Comparison of ENCODE assay signal across 13 cellular contexts in the genomic region with DNA sequence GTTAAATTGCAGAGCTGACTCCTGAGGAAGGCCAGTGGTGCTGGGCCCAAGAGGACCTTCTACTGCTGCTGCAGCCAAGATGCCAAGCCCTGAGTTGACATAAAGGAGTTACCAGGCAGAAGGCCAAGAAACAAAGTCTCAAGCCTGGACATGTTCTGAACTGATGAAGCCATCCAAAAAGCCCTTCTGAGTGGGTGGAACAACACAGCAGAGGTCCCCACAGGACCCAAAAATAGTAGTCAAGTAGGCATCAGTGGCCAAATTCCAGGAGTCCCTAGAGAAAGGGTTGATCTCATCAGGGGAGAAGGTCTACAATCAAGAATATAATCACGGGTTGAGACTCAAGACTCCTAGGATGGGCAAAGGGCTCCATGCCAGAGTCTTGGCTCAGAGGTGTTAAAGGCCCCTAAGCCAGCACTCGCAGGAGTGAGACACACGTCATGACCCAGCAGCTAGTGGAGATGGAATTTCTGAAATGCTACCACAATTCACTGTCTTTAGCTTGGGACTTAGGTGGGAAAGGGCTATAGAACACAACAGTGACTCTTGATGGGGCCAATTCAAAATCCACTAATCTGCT.
DNase-seq lines count a peak whose midpoint lies in the region; ATAC-seq and TF ChIP-seq lines count a peak whose summit lies in the region.
"Had no signal": no experiment of that assay in that cellular context is flagged by ENCODE, and none has a peak within 500 bp of the region (broad histone marks: within the 10 kb centered on the region; RNA-seq: fewer than 3 reads in every experiment).

No MANE protein-coding gene starts in this region.

- H3K9me3 ChIP-seq in HEK293 (ENCODE audit: control insufficient read depth, insufficient read depth, low read depth, low read length) (no peaks in the 10 kb centered on the region), right cardiac atrium (ENCODE audit: control insufficient read depth, low read length) (no peaks in the 10 kb centered on the region), HAP-1 (no peaks in the 10 kb centered on the region)
- H3K9me3 ChIP-seq: adrenal gland, BLaER1, esophagus muscularis mucosa had no signal

- no peaks in the 10 kb centered on the region for H3K4me1 ChIP-seq in HEK293 (ENCODE audit: control insufficient read depth, insufficient read depth, low read length)
- peaks cover 6% of the 10 kb centered on the region for H3K4me1 ChIP-seq in right cardiac atrium (ENCODE audit: control insufficient read depth, insufficient read depth, low read length)
- peaks cover 6% of the 10 kb centered on the region; the same call in 1 of the 2 replicates for H3K4me1 ChIP-seq in HAP-1
- H3K4me1 ChIP-seq: adrenal gland, BLaER1 had no signal

- H3K4me1 Mint-ChIP-seq in CD14-positive monocyte (no peaks in the 10 kb centered on the region), immature natural killer cell (no peaks in the 10 kb centered on the region)
- H3K4me1 Mint-ChIP-seq: mesothelial cell of epicardium had no signal

- H3K27me3 Mint-ChIP-seq in CD14-positive monocyte (ENCODE audit: low read depth in 3 of 3) (peaks cover 0 to 2% (median 0%) of the 10 kb centered on the region in 3 donors), immature natural killer cell (ENCODE audit: low read depth in 3 of 3) (peaks cover 0 to 2% (median 0%) of the 10 kb centered on the region in 3 donors)

- 29% methylated on average over 3 of the region's 3 CpGs for WGBS in right cardiac atrium

- TF ChIP-seq CTCF in 22Rv1 (IDR thresholded peaks at IDR 0.05) = no peak
- TF ChIP-seq CTCF in HEK293 (tag by site-specific recombination; IDR thresholded peaks at IDR 0.05) = no peak
- TF ChIP-seq CTCF in astrocyte of the cerebellum (IDR thresholded peaks at IDR 0.05; ENCODE audit: low read depth, low read length, missing control alignments) = no peak
- TF ChIP-seq CTCF in CD14-positive monocyte (IDR thresholded peaks at IDR 0.05) = no peak

- no peak overlapping the region for H3K4me3 ChIP-seq in HEK293 (ENCODE audit: low read depth, low read length)
- H3K4me3 ChIP-seq in astrocyte of the cerebellum (ENCODE audit: low read depth, low read length) = no peak overlapping the region
- no peak overlapping the region for H3K4me3 ChIP-seq in right cardiac atrium (ENCODE audit: low read length)
- H3K4me3 ChIP-seq in HAP-1 = no peak overlapping the region
- H3K4me3 ChIP-seq: adrenal gland, BLaER1, esophagus muscularis mucosa had no signal

- H3K27ac ChIP-seq in 22Rv1 = peak overlapping the region; percentile 44
- no peak overlapping the region for H3K27ac ChIP-seq in HEK293 (ENCODE audit: extremely low read depth, low read depth, low read length)
- H3K27ac ChIP-seq in right cardiac atrium (ENCODE audit: low read length) = no peak overlapping the region
- H3K27ac ChIP-seq: adrenal gland, BLaER1 had no signal

- intact Hi-C loops in right cardiac atrium (cut with DNase I) = no loop called here
- intact Hi-C loops in CD14-positive monocyte (cut with micrococcal nuclease) = no loop called here

- H3K36me3 ChIP-seq in HEK293 (ENCODE audit: control insufficient read depth in 2 of 2, insufficient read depth in 1 of 2, low read length in 2 of 2) (no peaks in the 10 kb centered on the region), HAP-1 (replicated peaks) (no peaks in the 10 kb centered on the region)
- H3K36me3 ChIP-seq: adrenal gland, esophagus muscularis mucosa had no signal

- H3K27ac Mint-ChIP-seq in CD14-positive monocyte (no peak overlapping the region), immature natural killer cell (no peak overlapping the region)
- H3K27ac Mint-ChIP-seq: mesothelial cell of epicardium had no signal

- CTCF ChIA-PET in HEK293 (lab: Yijun Ruan, JAX) = interaction anchor here (1.3 kb wide), 1 partner anchor 30 kb away, joined by 5 read pairs; no protein-coding TSS in a partner anchor

- H3K4me3 Mint-ChIP-seq in CD14-positive monocyte (no peak overlapping the region), immature natural killer cell (no peak overlapping the region)
- H3K4me3 Mint-ChIP-seq: mesothelial cell of epicardium had no signal

- POLR2A ChIA-PET in HEK293 (lab: Yijun Ruan, JAX) = no interaction called here

- H3K9me3 Mint-ChIP-seq in CD14-positive monocyte (peaks cover 0 to 4% (median 0%) of the 10 kb centered on the region in 7 donors), immature natural killer cell (no peaks in the 10 kb centered on the region)

- H3K36me3 Mint-ChIP-seq in CD14-positive monocyte (no peaks in the 10 kb centered on the region), immature natural killer cell (no peaks in the 10 kb centered on the region)

- in situ Hi-C loops in astrocyte of the cerebellum (cut with HindIII; ENCODE audit: low sequenced_read_pairs) (no loop called here), HAP-1 (cut with MboI; ENCODE audit: low sequenced_read_pairs) (no loop called here)

- DNase-seq in astrocyte of the cerebellum (ENCODE audit: low read depth) (peak; percentile 86), right cardiac atrium (peak in 1 of 3 donors; percentile 71), HAP-1 (ENCODE audit: low spot score in 2 of 2) (no peak), CD14-positive monocyte (ENCODE audit: low spot score) (no peak), immature natural killer cell (no peak)
- DNase-seq: adrenal gland, NCI-H345 had no signal

- ATAC-seq in right cardiac atrium = peak; percentile 72 to 88
- no peak for ATAC-seq in HG03108 (IDR thresholded peaks at IDR 0.05; ENCODE audit: unreplicated experiment)

- no peaks in the 10 kb centered on the region for H3K27me3 ChIP-seq in right cardiac atrium (ENCODE audit: control insufficient read depth, insufficient read depth)
- no peaks in the 10 kb centered on the region for H3K27me3 ChIP-seq in HAP-1 (ENCODE audit: low read depth)
- H3K27me3 ChIP-seq: adrenal gland, BLaER1, esophagus muscularis mucosa had no signal

TF ChIP-seq in HEK293, 187 proteins besides CTCF, POLR2A, EP300 and RAD21 (continues in another document):
- peak; percentile 79 for TF ChIP-seq ZFHX2 (tag by site-specific recombination; conservative IDR thresholded peaks at IDR 0.05)
- peak; percentile 90 for TF ChIP-seq SP7 (tag by site-specific recombination; IDR thresholded peaks at IDR 0.05)
- TF ChIP-seq ZBTB48 (tag by site-specific recombination; IDR thresholded peaks at IDR 0.05) = peak; percentile 82
- TF ChIP-seq ZNF366 (tag by site-specific recombination; conservative IDR thresholded peaks at IDR 0.05) = peak; percentile 88
- TF ChIP-seq ZEB2 (tag by site-specific recombination; IDR thresholded peaks at IDR 0.05) = peak; percentile 62; the same call in 1 of the 2 replicates
- no peak for TF ChIP-seq ZNF571 (tag by site-specific recombination; IDR thresholded peaks at IDR 0.05)
- TF ChIP-seq ZNF843 (tag by site-specific recombination; IDR thresholded peaks at IDR 0.05) = 0 out of 2 replicates have a peak, but pooled peaks have one; percentile 28
- no peak for TF ChIP-seq ZNF311 (tag by site-specific recombination; IDR thresholded peaks at IDR 0.05; ENCODE audit: borderline replicate concordance)
- peak; percentile 77 for TF ChIP-seq ZNF660 (tag by site-specific recombination; IDR thresholded peaks at IDR 0.05)
- TF ChIP-seq ZNF335 (tag by site-specific recombination; conservative IDR thresholded peaks at IDR 0.05) = peak; percentile 45; the same call in 1 of the 2 replicates
- TF ChIP-seq, protein P1, sequence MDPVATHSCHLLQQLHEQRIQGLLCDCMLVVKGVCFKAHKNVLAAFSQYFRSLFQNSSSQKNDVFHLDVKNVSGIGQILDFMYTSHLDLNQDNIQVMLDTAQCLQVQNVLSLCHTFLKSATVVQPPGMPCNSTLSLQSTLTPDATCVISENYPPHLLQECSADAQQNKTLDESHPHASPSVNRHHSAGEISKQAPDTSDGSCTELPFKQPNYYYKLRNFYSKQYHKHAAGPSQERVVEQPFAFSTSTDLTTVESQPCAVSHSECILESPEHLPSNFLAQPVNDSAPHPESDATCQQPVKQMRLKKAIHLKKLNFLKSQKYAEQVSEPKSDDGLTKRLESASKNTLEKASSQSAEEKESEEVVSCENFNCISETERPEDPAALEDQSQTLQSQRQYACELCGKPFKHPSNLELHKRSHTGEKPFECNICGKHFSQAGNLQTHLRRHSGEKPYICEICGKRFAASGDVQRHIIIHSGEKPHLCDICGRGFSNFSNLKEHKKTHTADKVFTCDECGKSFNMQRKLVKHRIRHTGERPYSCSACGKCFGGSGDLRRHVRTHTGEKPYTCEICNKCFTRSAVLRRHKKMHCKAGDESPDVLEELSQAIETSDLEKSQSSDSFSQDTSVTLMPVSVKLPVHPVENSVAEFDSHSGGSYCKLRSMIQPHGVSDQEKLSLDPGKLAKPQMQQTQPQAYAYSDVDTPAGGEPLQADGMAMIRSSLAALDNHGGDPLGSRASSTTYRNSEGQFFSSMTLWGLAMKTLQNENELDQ (tag by site-specific recombination; IDR thresholded peaks at IDR 0.05; ENCODE audit: low read depth) = no peak
- TF ChIP-seq GLIS1 (tag by site-specific recombination; IDR thresholded peaks at IDR 0.05) = peak; percentile 69
- TF ChIP-seq ZNF114 (tag by site-specific recombination; IDR thresholded peaks at IDR 0.05) = no peak
- peak; percentile 68 for TF ChIP-seq ZNF629 (tag by site-specific recombination; IDR thresholded peaks at IDR 0.05)
- no peak for TF ChIP-seq ZNF280D (tag by site-specific recombination; IDR thresholded peaks at IDR 0.05)
- TF ChIP-seq ZIC2 (tag by site-specific recombination; IDR thresholded peaks at IDR 0.05) = peak; percentile 57
